17 cellular contexts compared by ENCODE assay signal in genomic region chr14:104345316-104346111, GRCh38.
DNase-seq lines count a peak whose midpoint lies in the region; ATAC-seq lines count a peak whose summit lies in the region.
"Had no signal": no experiment of that assay in that cellular context is flagged by ENCODE, and none has a peak within 500 bp of the region (broad histone marks: within the 10 kb centered on the region; RNA-seq: fewer than 3 reads in every experiment).

No MANE protein-coding gene starts in this region.

- peak; percentile 51 for DNase-seq in cardiac septum (ENCODE audit: low spot score)
- no peak for DNase-seq in left cardiac atrium
- DNase-seq in NCI-H345 treated with DMSO at 0.1 percent for 48 hours (lab: John Stamatoyannopoulos, UW; ENCODE audit: unreplicated experiment): peak; percentile 81
- DNase-seq in SHP77 (lab: John Stamatoyannopoulos, UW): peak; percentile 62 to 79
- DNase-seq in NCI-H526 treated with DMSO at 0.1 percent for 48 hours (lab: John Stamatoyannopoulos, UW): no peak
- DNase-seq in AML-193 (lab: John Stamatoyannopoulos, UW): no peak
- no peak for DNase-seq in NCI-H187 treated with DMSO at 0.1 percent for 48 hours (lab: John Stamatoyannopoulos, UW)
- DNase-seq: activated CD4-positive, alpha-beta T cell treated with anti-CD3 and anti-CD28 coated beads, Interleukin-2, amount 10 ng/mL, durations not matched to agents 24 days and 14 days; dermis blood vessel endothelial cell; DMS 273 treated with DMSO at 0.1 percent for 48 hours; HFFc6; NCI-H2171 treated with DMSO at 0.1 percent for 48 hours; PC-9; stimulated activated naive CD8-positive, alpha-beta T cell treated with anti-CD3 and anti-CD28 coated beads, Interleukin-15, Interleukin-2, amounts not matched to agents 100 U/mL and 50 U/mL, for 24 hours; T-helper 2 cell had no signal

- ATAC-seq in left cardiac atrium (no peak), HG02623 (IDR thresholded peaks at IDR 0.05; ENCODE audit: unreplicated experiment) (no peak)
- ATAC-seq: right lobe of liver; stimulated activated naive CD8-positive, alpha-beta T cell treated with anti-CD3 and anti-CD28 coated beads, Interleukin-15, Interleukin-2, amounts not matched to agents 100 U/mL and 50 U/mL, for 24 hours had no signal

- intact Hi-C loops in cardiac septum (cut with DNase I) (loop anchor here (10.0 kb wide), 1 partner anchor 211 kb away; the partner anchor contains the start of gene KIF26A), left cardiac atrium (cut with DNase I) (no loop called here)

Comparison
In these comparisons a context has a peak if more than half of its experiments do, and no peak if none do; other contexts are left out.
1. DNase-seq: peak in cardiac septum (single experiment), NCI-H345 treated with DMSO at 0.1 percent for 48 hours (single experiment) and SHP77 (2 of 2); none in left cardiac atrium (single experiment), NCI-H526 treated with DMSO at 0.1 percent for 48 hours (single experiment), AML-193 (0 of 2) and NCI-H187 treated with DMSO at 0.1 percent for 48 hours (single experiment).